25 cellular contexts compared by ENCODE assay signal in the genomic region with DNA sequence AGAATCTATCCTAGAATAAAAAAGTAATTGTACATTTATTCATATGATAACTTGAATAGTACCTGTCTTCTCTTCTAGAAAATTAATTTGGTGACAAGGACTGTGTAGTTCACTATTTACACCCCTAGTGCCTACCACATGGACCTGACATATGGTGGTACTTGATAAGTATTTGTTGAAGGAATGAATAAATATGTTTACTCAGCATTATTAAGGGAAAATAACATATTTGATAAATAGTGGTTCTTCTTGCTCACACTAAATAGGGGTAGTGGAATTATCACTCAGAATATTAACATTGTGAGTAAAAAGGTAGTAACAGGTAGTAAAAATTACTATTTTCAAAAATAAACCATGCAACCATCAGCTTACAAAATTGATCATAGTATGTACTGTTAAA. TPM values are rescaled to one million over a fixed set of nuclear protein-coding genes. Genes with fewer than 3 reads are reported as not detected.
A peak's percentile ranks its signal among the peaks of the same experiment; 100 is the strongest.
DNase-seq lines count a peak whose midpoint lies in the region; ATAC-seq, FAIRE-seq and TF ChIP-seq lines count a peak whose summit lies in the region.
"Had no signal": no experiment of that assay in that cellular context is flagged by ENCODE, and none has a peak within 500 bp of the region (broad histone marks: within the 10 kb centered on the region; RNA-seq: fewer than 3 reads in every experiment).

No MANE protein-coding gene starts in this region.

- H3K4me3 Mint-ChIP-seq in H9: no peak overlapping the region
- H3K4me3 Mint-ChIP-seq: B cell; CD8-positive, alpha-beta T cell had no signal

- no peak for TF ChIP-seq RAD21 in IMR-90 (IDR thresholded peaks at IDR 0.05; ENCODE audit: low read length)
- TF ChIP-seq RAD21 in H1 (IDR thresholded peaks at IDR 0.05 in 1 of 2, conservative IDR thresholded peaks at IDR 0.05 in 1 of 2; ENCODE audit: low read depth in 2 of 2, low read length in 2 of 2): no peak

- H3K79me1 ChIP-seq in IMR-90 (ENCODE audit: low read depth in 1 of 2, low read length in 2 of 2): peaks cover 2 to 3% of the 10 kb centered on the region in 2 experiments; a peak in 1 of 4 replicates
- no peaks in the 10 kb centered on the region for H3K79me1 ChIP-seq in H1 (ENCODE audit: low read depth, low read length)
- H3K79me1 ChIP-seq in H9 (ENCODE audit: insufficient read depth, low read depth, low read length, poor library complexity, severe bottlenecking): no peaks in the 10 kb centered on the region

- H3K14ac ChIP-seq in IMR-90 (replicated peaks; ENCODE audit: low read depth, low read length) (no peak overlapping the region), H1 (ENCODE audit: insufficient read length) (no peak overlapping the region), H9 (ENCODE audit: insufficient read depth, low read length) (no peak overlapping the region)

- TF ChIP-seq EP300 in H1 (IDR thresholded peaks at IDR 0.05; ENCODE audit: borderline replicate concordance in 1 of 2, low read depth in 2 of 2, low read length in 2 of 2): no peak

- H3K79me2 ChIP-seq in H1 (ENCODE audit: control insufficient read depth in 1 of 2, insufficient read depth in 2 of 2, low read length in 2 of 2) (peaks cover 0 to 3% of the 10 kb centered on the region in 2 experiments; a peak in 1 of 4 replicates), H9 (ENCODE audit: insufficient read depth, low read length) (no peaks in the 10 kb centered on the region)

- H3K23ac ChIP-seq in IMR-90 (ENCODE audit: low read depth, low read length) (no peak overlapping the region), H1 (ENCODE audit: insufficient read length) (no peak overlapping the region), H9 (ENCODE audit: insufficient read length, low read depth, low read length) (no peak overlapping the region)

- H2AK5ac ChIP-seq in IMR-90 (ENCODE audit: low read depth, low read length) (no peak overlapping the region), H1 (ENCODE audit: low read depth, low read length) (no peak overlapping the region), H9 (ENCODE audit: insufficient read length, low read length) (no peak overlapping the region)

- no peak overlapping the region for H3K56ac ChIP-seq in IMR-90 (ENCODE audit: extremely low read depth, insufficient read depth, low read length)
- H3K56ac ChIP-seq in H1 (replicated peaks; ENCODE audit: insufficient read length, low read depth, low read length): no peak overlapping the region
- no peak overlapping the region for H3K56ac ChIP-seq in H9 (ENCODE audit: insufficient read length, low read depth, low read length)

- H2BK120ac ChIP-seq in IMR-90 (ENCODE audit: low read depth, low read length): no peak overlapping the region
- no peak overlapping the region for H2BK120ac ChIP-seq in H1 (replicated peaks; ENCODE audit: low read depth, low read length)
- H2BK120ac ChIP-seq in H9 (ENCODE audit: low read depth, low read length, poor library complexity, severe bottlenecking): no peak overlapping the region

- no peak for ATAC-seq in IMR-90 (ENCODE audit: low read depth)
- no peak for ATAC-seq in GM21390 (IDR thresholded peaks at IDR 0.05; ENCODE audit: unreplicated experiment)
- ATAC-seq: CD8-positive, alpha-beta T cell had no signal

- H3K4me2 ChIP-seq in IMR-90 (ENCODE audit: low read depth, low read length): no peak overlapping the region
- no peak overlapping the region for H3K4me2 ChIP-seq in H1 (ENCODE audit: insufficient read depth in 1 of 2, low read depth in 2 of 2, low read length in 2 of 2)
- no peak overlapping the region for H3K4me2 ChIP-seq in H9 (ENCODE audit: insufficient read depth, insufficient read length, low read length)
- H3K4me2 ChIP-seq: SK-N-SH had no signal

- H3K23me2 ChIP-seq in H1 (ENCODE audit: low read depth, low read length): peaks cover 10% of the 10 kb centered on the region; the same call in 1 of the 2 replicates
- peaks cover 4% of the 10 kb centered on the region for H3K23me2 ChIP-seq in H9 (ENCODE audit: insufficient read length, low read depth, low read length, poor library complexity, severe bottlenecking)

- H3K36me3 ChIP-seq in IMR-90 (ENCODE audit: control insufficient read depth, insufficient read depth, low read length) (no peaks in the 10 kb centered on the region), H1 (ENCODE audit: control insufficient read depth in 2 of 4, insufficient read depth in 4 of 4, low read length in 3 of 4) (no peaks in the 10 kb centered on the region; a peak in 1 of 8 replicates)
- H3K36me3 ChIP-seq: Peyer's patch had no signal

- TF ChIP-seq CTCF in IMR-90 (conservative IDR thresholded peaks at IDR 0.05; ENCODE audit: low read depth, low read length) (no peak), H1 (IDR thresholded peaks at IDR 0.05; ENCODE audit: control extremely low read depth in 1 of 3, insufficient read depth in 1 of 3, low read depth in 1 of 3, low read length in 3 of 3) (no peak), H9 (conservative IDR thresholded peaks at IDR 0.05) (no peak)

- H4K91ac ChIP-seq in IMR-90 (ENCODE audit: insufficient read depth, low read depth, low read length): no peak overlapping the region
- H4K91ac ChIP-seq in H1 (replicated peaks; ENCODE audit: insufficient read length, low read length): no peak overlapping the region
- no peak overlapping the region for H4K91ac ChIP-seq in H9 (ENCODE audit: insufficient read length, low read depth, low read length)

- peaks cover 0 to 2% of the 10 kb centered on the region in 2 experiments; a peak in 1 of 5 replicates for H3K9me3 Mint-ChIP-seq in H9
- H3K9me3 Mint-ChIP-seq: CD8-positive, alpha-beta T cell had no signal

- no peak overlapping the region for H3K18ac ChIP-seq in IMR-90 (ENCODE audit: low read depth, low read length)
- H3K18ac ChIP-seq in H1 (ENCODE audit: extremely low read depth, low read length): no peak overlapping the region
- H3K18ac ChIP-seq in H9 (ENCODE audit: insufficient read length, low read depth, low read length): no peak overlapping the region

- H3K27me3 ChIP-seq in IMR-90 (ENCODE audit: control insufficient read depth, insufficient read depth, low read length) (no peaks in the 10 kb centered on the region), H1 (replicated peaks in 1 of 4; ENCODE audit: control insufficient read depth in 3 of 4, extremely low read depth in 1 of 4, insufficient read depth in 3 of 4, low read length in 3 of 4) (peaks cover 0 to 10% (median 4%) of the 10 kb centered on the region in 4 experiments; a peak in 2 of 7 replicates), H9 (ENCODE audit: insufficient read depth, low read length) (no peaks in the 10 kb centered on the region; the same call in 1 of the 2 replicates)
- H3K27me3 ChIP-seq: Peyer's patch had no signal

- H3K27me3 Mint-ChIP-seq in H9 (ENCODE audit: low read depth): peaks cover 7% of the 10 kb centered on the region

- H4K8ac ChIP-seq in IMR-90 (ENCODE audit: low read depth in 2 of 2, low read length in 2 of 2) (no peak overlapping the region), H1 (ENCODE audit: extremely low read depth, insufficient read depth, low read length) (no peak overlapping the region), H9 (replicated peaks; ENCODE audit: insufficient read length, low read depth, low read length) (no peak overlapping the region)

- no TSS peak for BruUV-seq in IMR-90 (replicated peaks; lab: Mats Ljungman, UMichigan)

- no peak overlapping the region for H2BK20ac ChIP-seq in IMR-90 (ENCODE audit: low read depth, low read length)
- H2BK20ac ChIP-seq in H1 (ENCODE audit: low read length): no peak overlapping the region
- no peak overlapping the region for H2BK20ac ChIP-seq in H9 (ENCODE audit: low read depth, low read length, poor library complexity, severe bottlenecking)

- TF ChIP-seq POLR2A in IMR-90 (IDR thresholded peaks at IDR 0.05; ENCODE audit: low read depth, low read length) (no peak), H1 (IDR thresholded peaks at IDR 0.05; ENCODE audit: control extremely low read depth in 1 of 2, low read depth in 2 of 2, low read length in 2 of 2) (no peak)

- H4K5ac ChIP-seq in IMR-90 (ENCODE audit: low read depth, low read length) (no peak overlapping the region), H1 (ENCODE audit: insufficient read length, low read depth, low read length) (no peak overlapping the region), H9 (ENCODE audit: insufficient read length, low read depth, low read length) (no peak overlapping the region)

- dilution Hi-C loops in IMR-90 (cut with HindIII; ENCODE audit: low sequenced_read_pairs, unreplicated experiment): no loop called here

- in situ Hi-C loops in IMR-90 (cut with MboI; ENCODE audit: low sequenced_read_pairs): no loop called here

- H3K27ac ChIP-seq in IMR-90 (ENCODE audit: insufficient read depth, low read length) (no peak overlapping the region), angular gyrus (ENCODE audit: low read depth, low read length) (peak overlapping the region; percentile 57), H1 (ENCODE audit: low read depth, low read length) (no peak overlapping the region), H9 (ENCODE audit: insufficient read length, low read depth, low read length) (no peak overlapping the region)
- H3K27ac ChIP-seq: C4-2B, Peyer's patch had no signal

- CTCF ChIA-PET in IMR-90 (lab: Yijun Ruan, JAX): interaction anchor here (0.5 kb wide), 1 partner anchor 72 kb away, joined by 4 read pairs; no protein-coding TSS in a partner anchor
- CTCF ChIA-PET in H1 (lab: Charles Lee; ENCODE audit: partially characterized antibody): interaction anchor here (0.6 kb wide), 1 partner anchor 493 kb away, joined by 3 read pairs; no protein-coding TSS in a partner anchor

- H3K27ac Mint-ChIP-seq in H9: no peak overlapping the region
- H3K27ac Mint-ChIP-seq: B cell; CD8-positive, alpha-beta T cell had no signal

- no peak overlapping the region for H3T11ph ChIP-seq in H9 (ENCODE audit: low read length)

- H3K4ac ChIP-seq in IMR-90 (ENCODE audit: low read depth, low read length): no peak overlapping the region
- H3K4ac ChIP-seq in H1 (replicated peaks; ENCODE audit: insufficient read length, low read depth, low read length): no peak overlapping the region
- no peak overlapping the region for H3K4ac ChIP-seq in H9 (ENCODE audit: low read depth, low read length)

- no peak overlapping the region for H2BK5ac ChIP-seq in IMR-90 (ENCODE audit: low read depth, low read length, poor library complexity, severe bottlenecking)
- H2BK5ac ChIP-seq in H1 (ENCODE audit: low read depth, low read length): no peak overlapping the region
- H2BK5ac ChIP-seq in H9 (ENCODE audit: insufficient read length, low read length): no peak overlapping the region

- peaks cover 19 to 28% of the 10 kb centered on the region in 2 experiments for H3K4me1 Mint-ChIP-seq in H9

- H4K20me1 ChIP-seq in IMR-90 (ENCODE audit: insufficient read depth, low read length) (no peaks in the 10 kb centered on the region), H1 (replicated peaks in 1 of 2; ENCODE audit: control insufficient read depth in 1 of 2, insufficient read depth in 2 of 2, low read length in 2 of 2) (no peaks in the 10 kb centered on the region), H9 (ENCODE audit: control insufficient read depth, insufficient read depth, insufficient read length) (no peaks in the 10 kb centered on the region)

- H3K4me1 ChIP-seq in IMR-90 (ENCODE audit: control insufficient read depth, insufficient read depth, low read length) (no peaks in the 10 kb centered on the region; the same call in 1 of the 2 replicates), H1 (replicated peaks in 1 of 4; ENCODE audit: control insufficient read depth in 3 of 4, insufficient read depth in 4 of 4, low read length in 3 of 4) (peaks cover 0 to 11% (median 4%) of the 10 kb centered on the region in 4 experiments; a peak in 6 of 7 replicates), H9 (ENCODE audit: insufficient read depth, low read length) (no peaks in the 10 kb centered on the region)

- intact Hi-C loops in IMR-90 (cut with micrococcal nuclease): loop anchor here (5.0 to 10.0 kb wide), 2 partner anchors 155 to 163 kb away; partner anchors contain the start of gene ENO4

- H2BK12ac ChIP-seq in H1 (ENCODE audit: low read depth, low read length): no peak overlapping the region
- H2BK12ac ChIP-seq in H9 (ENCODE audit: insufficient read length, low read depth, low read length): no peak overlapping the region

- POLR2A ChIA-PET in IMR-90 (lab: Charles Lee; ENCODE audit: unreplicated experiment): no interaction called here
- POLR2A ChIA-PET in H1 (lab: Charles Lee; ENCODE audit: partially characterized antibody): no interaction called here

- no peak for FAIRE-seq in H1 (lab: Jason Lieb, UNC)
- FAIRE-seq: GM12892 had no signal

- no peak overlapping the region for H2AK9ac ChIP-seq in IMR-90 (replicated peaks; ENCODE audit: low read depth, low read length, poor library complexity)

- H2AFZ ChIP-seq in IMR-90 (replicated peaks; ENCODE audit: low read length, poor library complexity) (no peak overlapping the region), H1 (ENCODE audit: low read length) (no peak overlapping the region), H9 (ENCODE audit: low read length) (no peak overlapping the region)

- 0 out of 7 replicates have a peak, but pooled peaks cover 0 to 6% (median 0%) of the 10 kb centered on the region in 3 experiments for H3K36me3 Mint-ChIP-seq in H9 (ENCODE audit: insufficient read depth in 1 of 3, low read depth in 3 of 3)
- H3K36me3 Mint-ChIP-seq: CD8-positive, alpha-beta T cell had no signal

- H3K9ac ChIP-seq in IMR-90 (ENCODE audit: low read depth, low read length) (no peak overlapping the region), H1 (replicated peaks in 1 of 4; ENCODE audit: extremely low read depth in 1 of 4, low read depth in 3 of 4, low read length in 3 of 4) (no peak overlapping the region), H9 (ENCODE audit: extremely low read depth, insufficient read length, low read length) (no peak overlapping the region)
- H3K9ac ChIP-seq: SK-N-SH had no signal

- DNase-seq in IMR-90 (no peak), H1 (ENCODE audit: low read depth in 1 of 2, low spot score in 2 of 2) (no peak), superior temporal gyrus (ENCODE audit: extremely low spot score) (peak; percentile 38), H9 (no peak), ureter (ENCODE audit: low spot score) (no peak)
- DNase-seq: Caco-2; CD8-positive, alpha-beta T cell; DMS79 treated with DMSO at 0.1 percent for 48 hours; GF-D8; KBM-7; MV-4-11; NCI-H1105; NCI-H1436 treated with DMSO at 0.1 percent for 48 hours; NCI-H2029; NCI-H2227 treated with DMSO at 0.1 percent for 48 hours; NCI-H526 treated with DMSO at 0.1 percent for 48 hours; Peyer's patch; SK-N-SH; SW 1271 had no signal

- no peak overlapping the region for H3K4me3 ChIP-seq in IMR-90 (ENCODE audit: insufficient read depth, low read depth, low read length)
- no peak overlapping the region for H3K4me3 ChIP-seq in H1 (ENCODE audit: extremely low read depth in 1 of 4, insufficient read depth in 2 of 4, low read depth in 3 of 4, low read length in 4 of 4)
- H3K4me3 ChIP-seq: Peyer's patch had no signal

- no peaks in the 10 kb centered on the region for H3K9me3 ChIP-seq in IMR-90 (ENCODE audit: control insufficient read depth, insufficient read depth, low read length)
- no peaks in the 10 kb centered on the region; a peak in 1 of 4 replicates for H3K9me3 ChIP-seq in H1 (ENCODE audit: insufficient read depth in 2 of 2, low read depth in 1 of 2, low read length in 1 of 2)
- no peaks in the 10 kb centered on the region for H3K9me3 ChIP-seq in H9 (ENCODE audit: control insufficient read depth, low read depth, low read length)
- H3K9me3 ChIP-seq: Caco-2, Peyer's patch, SK-N-SH had no signal

- H2BK15ac ChIP-seq in IMR-90 (ENCODE audit: low read depth, low read length) (no peak overlapping the region), H1 (ENCODE audit: low read length) (no peak overlapping the region), H9 (ENCODE audit: low read depth, low read length) (no peak overlapping the region)

- no peaks in the 10 kb centered on the region for H3K9me1 ChIP-seq in IMR-90 (ENCODE audit: insufficient read depth, low read length)

RNA-seq across cellular contexts. Expression of gene SHTN1, which starts 2.8 kb away (rescaled TPM):
- total RNA-seq in IMR-90 (2012; rRNA removed): 0.54 and 1.4 TPM in 2 replicates
- polyA plus RNA-seq in IMR-90 (2012; rRNA removed): 1.9 and 2.3 TPM in 2 replicates
- polyA plus RNA-seq in IMR-90 (2012; cell fraction: cytosol; rRNA removed): 0.23 and 0.28 TPM in 2 replicates
- 1.1 and 15.5 TPM in 2 replicates for polyA plus RNA-seq in IMR-90 (2012; cell fraction: nucleus; rRNA removed; ENCODE audit: low replicate concordance)
- total RNA-seq in H1 (2021; fragmentation: NEBNext Ultra II Directional; extraction: Animal tissue kit (Norgen Biotek cat#: 25700)): 12.7 and 13.9 TPM in 2 replicates
- polyA plus RNA-seq in H1 (2011; rRNA removed): 1.7 and 3.3 TPM in 2 replicates
- polyA plus RNA-seq in H1 (2011; cell fraction: cytosol; rRNA removed): 4.5 TPM
- 3.7 TPM for polyA plus RNA-seq in H1 (2011; cell fraction: nucleus; rRNA removed)
- 7.9 to 11.9 TPM (median 8.9 TPM) in 4 replicates for polyA plus RNA-seq in H1 (2012, experiment 1 of 2)
- 0.94 TPM for polyA plus RNA-seq in H1 (2012, experiment 2 of 2)
- 13.9 TPM for polyA plus RNA-seq in H1 (2013, experiment 1 of 2)
- polyA plus RNA-seq in H1 (2013, experiment 2 of 2): 14.4 TPM
- polyA minus RNA-seq in H1 (2011; rRNA and poly(A)+ RNA removed): 2.3 and 4.8 TPM in 2 replicates
- 6.6 TPM for polyA minus RNA-seq in H1 (2011; cell fraction: cytosol; rRNA and poly(A)+ RNA removed)
- 10.2 TPM for polyA minus RNA-seq in H1 (2011; cell fraction: nucleus; rRNA and poly(A)+ RNA removed)
- 21.3 and 22.1 TPM in 2 replicates for total RNA-seq in H9 (2021)
- 17.1 TPM for total RNA-seq in ureter
- total RNA-seq: CD8-positive, alpha-beta T cell; OCI-LY7 had no signal
